1 cellular context compared by ENCODE assay signal in genomic region chr11:95592455-95592854, GRCh38.
TF ChIP-seq lines count a peak whose summit lies in the region.

No MANE protein-coding gene starts in this region.

TF ChIP-seq in IMR-90, 13 proteins besides CTCF, POLR2A, EP300 and RAD21 (continued from another document):
- TF ChIP-seq CHD1 (IDR thresholded peaks at IDR 0.05; ENCODE audit: low read depth, low read length) (no peak), SMC3 (IDR thresholded peaks at IDR 0.05; ENCODE audit: low read depth, low read length) (no peak), MXI1 (IDR thresholded peaks at IDR 0.05; ENCODE audit: borderline replicate concordance, low read depth, low read length) (no peak)
